ENCODE assay signal across 10 cellular contexts in genomic region chr15:33722005-33722672, GRCh38.
DNase-seq lines count a peak whose midpoint lies in the region; ATAC-seq and TF ChIP-seq lines count a peak whose summit lies in the region.
"Had no signal": no experiment of that assay in that cellular context is flagged by ENCODE, and none has a peak within 500 bp of the region (broad histone marks: within the 10 kb centered on the region; RNA-seq: fewer than 3 reads in every experiment).

No MANE protein-coding gene starts in this region.

- no peaks in the 10 kb centered on the region for H3K4me1 ChIP-seq in Peyer's patch
- H3K4me1 ChIP-seq: uterus had no signal

- no peak for TF ChIP-seq POLR2A in Peyer's patch (IDR thresholded peaks at IDR 0.05)

- no peak overlapping the region for H3K27ac ChIP-seq in Peyer's patch
- H3K27ac ChIP-seq: ovary, uterus had no signal

- no peaks in the 10 kb centered on the region for H3K27me3 ChIP-seq in Peyer's patch
- H3K27me3 ChIP-seq: ovary, uterus had no signal

- H3K36me3 ChIP-seq in Peyer's patch: no peaks in the 10 kb centered on the region
- H3K36me3 ChIP-seq: ovary, uterus had no signal

- H3K4me3 ChIP-seq in AG09309 (ENCODE audit: control insufficient read depth, low read depth, low read length) (no peak overlapping the region), Peyer's patch (no peak overlapping the region)
- H3K4me3 ChIP-seq: ovary, uterus had no signal

- DNase-seq in AG09309 (ENCODE audit: low read depth) (peak; percentile 13), astrocyte of the hippocampus (ENCODE audit: low read depth, low spot score) (peak; percentile 20), occipital lobe (lab: John Stamatoyannopoulos, UW) (no peak), Peyer's patch (no peak), NCI-H69 (lab: John Stamatoyannopoulos, UW) (no peak)
- DNase-seq: ovary, uterus had no signal

- no peaks in the 10 kb centered on the region for H3K9me3 ChIP-seq in Peyer's patch
- H3K9me3 ChIP-seq: ovary, uterus had no signal

- TF ChIP-seq CTCF in AG09309 (IDR thresholded peaks at IDR 0.05; ENCODE audit: control insufficient read depth, insufficient read depth, low read depth, low read length, missing control alignments) (no peak), Peyer's patch (IDR thresholded peaks at IDR 0.05) (no peak)

- peak; percentile 92 for ATAC-seq in GM19438 (IDR thresholded peaks at IDR 0.05; ENCODE audit: low read depth, unreplicated experiment)
- ATAC-seq in HG03457 (IDR thresholded peaks at IDR 0.05; ENCODE audit: unreplicated experiment): peak; percentile 80
- ATAC-seq in HG02610 (IDR thresholded peaks at IDR 0.05; ENCODE audit: unreplicated experiment): no peak

Comparison
In these comparisons a context has a peak if more than half of its experiments do, and no peak if none do; other contexts are left out.
1. DNase-seq: peak in AG09309 (single experiment) and astrocyte of the hippocampus (single experiment); none in occipital lobe (single experiment), Peyer's patch (0 of 3) and NCI-H69 (single experiment).